Comparison of ENCODE assay signal across 1 cellular context in the genomic region with DNA sequence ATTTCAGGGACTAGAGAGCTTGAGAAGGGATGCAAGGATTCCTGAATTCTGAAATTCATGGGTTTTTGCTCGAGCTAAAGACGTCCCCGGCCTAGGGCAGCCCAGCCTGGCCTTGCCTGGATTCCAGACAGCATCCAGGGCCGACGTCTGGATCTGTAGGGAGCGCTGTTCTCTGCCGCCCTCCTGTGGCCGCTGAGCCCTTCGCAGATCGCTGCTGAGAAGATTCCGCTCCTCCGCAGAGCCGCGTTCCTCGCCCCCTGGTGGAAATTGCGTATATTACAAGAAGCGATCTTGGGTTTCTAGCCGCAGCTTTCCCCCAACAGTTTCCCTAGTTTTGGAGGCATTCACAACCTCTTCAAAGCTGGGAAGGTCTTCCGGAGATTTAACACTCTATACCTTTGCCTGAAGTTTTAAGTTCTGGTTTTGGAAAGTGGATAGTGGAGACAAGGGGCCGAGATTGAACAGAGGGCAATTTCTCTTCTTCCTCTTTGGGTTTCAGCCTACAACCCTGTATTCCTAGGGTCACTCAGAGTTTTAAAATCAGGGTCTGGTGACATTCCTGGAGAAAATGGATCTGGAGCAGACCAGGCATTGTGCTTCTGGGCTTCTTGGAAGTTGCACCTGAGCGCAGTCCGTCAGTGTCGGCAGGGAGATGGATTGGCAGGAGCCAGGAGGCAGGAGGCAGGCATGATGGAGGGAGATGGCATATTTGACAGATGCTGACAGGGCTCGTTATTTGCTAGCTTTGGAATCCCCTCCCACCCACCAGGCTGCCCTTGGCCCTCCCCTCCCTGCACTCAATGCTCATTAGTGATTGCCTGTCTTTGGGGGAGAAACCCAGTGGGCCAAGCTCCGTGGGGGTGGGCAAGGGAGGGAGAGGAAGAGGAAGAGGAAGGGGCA.
TF ChIP-seq lines count a peak whose summit lies in the region.

No MANE protein-coding gene starts in this region.

TF ChIP-seq in HEK293, 187 proteins besides CTCF, POLR2A, EP300 and RAD21 (continued from another document and continues in another):
- no peak for TF ChIP-seq ZNF23 (tag by site-specific recombination; IDR thresholded peaks at IDR 0.05; ENCODE audit: borderline replicate concordance)
- TF ChIP-seq ZNF777 (tag by site-specific recombination; IDR thresholded peaks at IDR 0.05; ENCODE audit: borderline replicate concordance), result no peak
- no peak for TF ChIP-seq ZNF404 (tag by site-specific recombination; IDR thresholded peaks at IDR 0.05)
- TF ChIP-seq, protein P1, sequence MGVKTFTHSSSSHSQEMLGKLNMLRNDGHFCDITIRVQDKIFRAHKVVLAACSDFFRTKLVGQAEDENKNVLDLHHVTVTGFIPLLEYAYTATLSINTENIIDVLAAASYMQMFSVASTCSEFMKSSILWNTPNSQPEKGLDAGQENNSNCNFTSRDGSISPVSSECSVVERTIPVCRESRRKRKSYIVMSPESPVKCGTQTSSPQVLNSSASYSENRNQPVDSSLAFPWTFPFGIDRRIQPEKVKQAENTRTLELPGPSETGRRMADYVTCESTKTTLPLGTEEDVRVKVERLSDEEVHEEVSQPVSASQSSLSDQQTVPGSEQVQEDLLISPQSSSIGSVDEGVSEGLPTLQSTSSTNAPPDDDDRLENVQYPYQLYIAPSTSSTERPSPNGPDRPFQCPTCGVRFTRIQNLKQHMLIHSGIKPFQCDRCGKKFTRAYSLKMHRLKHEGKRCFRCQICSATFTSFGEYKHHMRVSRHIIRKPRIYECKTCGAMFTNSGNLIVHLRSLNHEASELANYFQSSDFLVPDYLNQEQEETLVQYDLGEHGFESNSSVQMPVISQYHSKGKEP (tag by site-specific recombination; IDR thresholded peaks at IDR 0.05), result no peak
- no peak for TF ChIP-seq ZNF596 (tag by site-specific recombination; IDR thresholded peaks at IDR 0.05)
- TF ChIP-seq MYNN (tag by site-specific recombination; IDR thresholded peaks at IDR 0.05; ENCODE audit: borderline replicate concordance), result no peak
- TF ChIP-seq ZNF37A (tag by site-specific recombination; IDR thresholded peaks at IDR 0.05), result no peak
- TF ChIP-seq MZF1 (tag by site-specific recombination; IDR thresholded peaks at IDR 0.05; ENCODE audit: borderline replicate concordance), result no peak
- no peak for TF ChIP-seq ZNF341 (tag by site-specific recombination; IDR thresholded peaks at IDR 0.05; ENCODE audit: low read depth)
- no peak for TF ChIP-seq REPIN1 (tag by site-specific recombination; IDR thresholded peaks at IDR 0.05; ENCODE audit: low read depth)
- TF ChIP-seq OSR2 (tag by site-specific recombination; IDR thresholded peaks at IDR 0.05), result no peak
- TF ChIP-seq, protein P2, sequence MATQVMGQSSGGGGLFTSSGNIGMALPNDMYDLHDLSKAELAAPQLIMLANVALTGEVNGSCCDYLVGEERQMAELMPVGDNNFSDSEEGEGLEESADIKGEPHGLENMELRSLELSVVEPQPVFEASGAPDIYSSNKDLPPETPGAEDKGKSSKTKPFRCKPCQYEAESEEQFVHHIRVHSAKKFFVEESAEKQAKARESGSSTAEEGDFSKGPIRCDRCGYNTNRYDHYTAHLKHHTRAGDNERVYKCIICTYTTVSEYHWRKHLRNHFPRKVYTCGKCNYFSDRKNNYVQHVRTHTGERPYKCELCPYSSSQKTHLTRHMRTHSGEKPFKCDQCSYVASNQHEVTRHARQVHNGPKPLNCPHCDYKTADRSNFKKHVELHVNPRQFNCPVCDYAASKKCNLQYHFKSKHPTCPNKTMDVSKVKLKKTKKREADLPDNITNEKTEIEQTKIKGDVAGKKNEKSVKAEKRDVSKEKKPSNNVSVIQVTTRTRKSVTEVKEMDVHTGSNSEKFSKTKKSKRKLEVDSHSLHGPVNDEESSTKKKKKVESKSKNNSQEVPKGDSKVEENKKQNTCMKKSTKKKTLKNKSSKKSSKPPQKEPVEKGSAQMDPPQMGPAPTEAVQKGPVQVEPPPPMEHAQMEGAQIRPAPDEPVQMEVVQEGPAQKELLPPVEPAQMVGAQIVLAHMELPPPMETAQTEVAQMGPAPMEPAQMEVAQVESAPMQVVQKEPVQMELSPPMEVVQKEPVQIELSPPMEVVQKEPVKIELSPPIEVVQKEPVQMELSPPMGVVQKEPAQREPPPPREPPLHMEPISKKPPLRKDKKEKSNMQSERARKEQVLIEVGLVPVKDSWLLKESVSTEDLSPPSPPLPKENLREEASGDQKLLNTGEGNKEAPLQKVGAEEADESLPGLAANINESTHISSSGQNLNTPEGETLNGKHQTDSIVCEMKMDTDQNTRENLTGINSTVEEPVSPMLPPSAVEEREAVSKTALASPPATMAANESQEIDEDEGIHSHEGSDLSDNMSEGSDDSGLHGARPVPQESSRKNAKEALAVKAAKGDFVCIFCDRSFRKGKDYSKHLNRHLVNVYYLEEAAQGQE (tag by site-specific recombination; IDR thresholded peaks at IDR 0.05), result 0 out of 2 replicates have a peak, but pooled peaks have one; percentile 39
- TF ChIP-seq SETDB1 (IDR thresholded peaks at IDR 0.05; ENCODE audit: insufficient read length, low read length), result no peak
- TF ChIP-seq, protein P3, sequence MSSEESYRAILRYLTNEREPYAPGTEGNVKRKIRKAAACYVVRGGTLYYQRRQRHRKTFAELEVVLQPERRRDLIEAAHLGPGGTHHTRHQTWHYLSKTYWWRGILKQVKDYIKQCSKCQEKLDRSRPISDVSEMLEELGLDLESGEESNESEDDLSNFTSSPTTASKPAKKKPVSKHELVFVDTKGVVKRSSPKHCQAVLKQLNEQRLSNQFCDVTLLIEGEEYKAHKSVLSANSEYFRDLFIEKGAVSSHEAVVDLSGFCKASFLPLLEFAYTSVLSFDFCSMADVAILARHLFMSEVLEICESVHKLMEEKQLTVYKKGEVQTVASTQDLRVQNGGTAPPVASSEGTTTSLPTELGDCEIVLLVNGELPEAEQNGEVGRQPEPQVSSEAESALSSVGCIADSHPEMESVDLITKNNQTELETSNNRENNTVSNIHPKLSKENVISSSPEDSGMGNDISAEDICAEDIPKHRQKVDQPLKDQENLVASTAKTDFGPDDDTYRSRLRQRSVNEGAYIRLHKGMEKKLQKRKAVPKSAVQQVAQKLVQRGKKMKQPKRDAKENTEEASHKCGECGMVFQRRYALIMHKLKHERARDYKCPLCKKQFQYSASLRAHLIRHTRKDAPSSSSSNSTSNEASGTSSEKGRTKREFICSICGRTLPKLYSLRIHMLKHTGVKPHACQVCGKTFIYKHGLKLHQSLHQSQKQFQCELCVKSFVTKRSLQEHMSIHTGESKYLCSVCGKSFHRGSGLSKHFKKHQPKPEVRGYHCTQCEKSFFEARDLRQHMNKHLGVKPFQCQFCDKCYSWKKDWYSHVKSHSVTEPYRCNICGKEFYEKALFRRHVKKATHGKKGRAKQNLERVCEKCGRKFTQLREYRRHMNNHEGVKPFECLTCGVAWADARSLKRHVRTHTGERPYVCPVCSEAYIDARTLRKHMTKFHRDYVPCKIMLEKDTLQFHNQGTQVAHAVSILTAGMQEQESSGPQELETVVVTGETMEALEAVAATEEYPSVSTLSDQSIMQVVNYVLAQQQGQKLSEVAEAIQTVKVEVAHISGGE (tag by site-specific recombination; conservative IDR thresholded peaks at IDR 0.05; ENCODE audit: low read depth), result no peak
- TF ChIP-seq ZNF398 (tag by site-specific recombination; IDR thresholded peaks at IDR 0.05), result no peak
- TF ChIP-seq SP3 (tag by site-specific recombination; IDR thresholded peaks at IDR 0.05), result no peak
- no peak for TF ChIP-seq ZNF146 (tag by site-specific recombination; IDR thresholded peaks at IDR 0.05)
- TF ChIP-seq, protein P4, sequence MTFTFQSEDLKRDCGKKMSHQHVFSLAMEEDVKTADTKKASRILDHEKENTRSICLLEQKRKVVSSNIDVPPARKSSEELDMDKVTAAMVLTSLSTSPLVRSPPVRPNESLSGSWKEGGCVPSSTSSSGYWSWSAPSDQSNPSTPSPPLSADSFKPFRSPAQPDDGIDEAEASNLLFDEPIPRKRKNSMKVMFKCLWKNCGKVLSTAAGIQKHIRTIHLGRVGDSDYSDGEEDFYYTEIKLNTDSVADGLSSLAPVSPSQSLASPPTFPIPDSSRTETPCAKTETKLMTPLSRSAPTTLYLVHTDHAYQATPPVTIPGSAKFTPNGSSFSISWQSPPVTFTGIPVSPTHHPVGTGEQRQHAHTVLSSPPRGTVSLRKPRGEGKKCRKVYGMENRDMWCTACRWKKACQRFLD (tag by site-specific recombination; IDR thresholded peaks at IDR 0.05), result no peak
- TF ChIP-seq, protein P5, sequence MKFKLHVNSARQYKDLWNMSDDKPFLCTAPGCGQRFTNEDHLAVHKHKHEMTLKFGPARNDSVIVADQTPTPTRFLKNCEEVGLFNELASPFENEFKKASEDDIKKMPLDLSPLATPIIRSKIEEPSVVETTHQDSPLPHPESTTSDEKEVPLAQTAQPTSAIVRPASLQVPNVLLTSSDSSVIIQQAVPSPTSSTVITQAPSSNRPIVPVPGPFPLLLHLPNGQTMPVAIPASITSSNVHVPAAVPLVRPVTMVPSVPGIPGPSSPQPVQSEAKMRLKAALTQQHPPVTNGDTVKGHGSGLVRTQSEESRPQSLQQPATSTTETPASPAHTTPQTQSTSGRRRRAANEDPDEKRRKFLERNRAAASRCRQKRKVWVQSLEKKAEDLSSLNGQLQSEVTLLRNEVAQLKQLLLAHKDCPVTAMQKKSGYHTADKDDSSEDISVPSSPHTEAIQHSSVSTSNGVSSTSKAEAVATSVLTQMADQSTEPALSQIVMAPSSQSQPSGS (tag by site-specific recombination; IDR thresholded peaks at IDR 0.05; ENCODE audit: low read depth), result no peak
- peak; percentile 74; the same call in 1 of the 2 replicates for TF ChIP-seq ZEB2 (tag by site-specific recombination; IDR thresholded peaks at IDR 0.05)
- no peak for TF ChIP-seq WT1 (tag by site-specific recombination; IDR thresholded peaks at IDR 0.05)
- TF ChIP-seq ZNF571 (tag by site-specific recombination; IDR thresholded peaks at IDR 0.05), result no peak
- no peak for TF ChIP-seq ZNF529 (tag by site-specific recombination; IDR thresholded peaks at IDR 0.05; ENCODE audit: insufficient replicate concordance)
- TF ChIP-seq ZBTB48 (tag by site-specific recombination; IDR thresholded peaks at IDR 0.05), result no peak
- no peak for TF ChIP-seq ZNF221 (tag by site-specific recombination; IDR thresholded peaks at IDR 0.05; ENCODE audit: borderline replicate concordance)
- no peak for TF ChIP-seq KLF16 (tag by site-specific recombination; IDR thresholded peaks at IDR 0.05)
- TF ChIP-seq ZNF202 (tag by site-specific recombination; IDR thresholded peaks at IDR 0.05; ENCODE audit: borderline replicate concordance), result no peak
- no peak for TF ChIP-seq ZNF174 (tag by site-specific recombination; IDR thresholded peaks at IDR 0.05)
- no peak for TF ChIP-seq ZNF214 (tag by site-specific recombination; IDR thresholded peaks at IDR 0.05; ENCODE audit: borderline replicate concordance)
- no peak for TF ChIP-seq SCRT1 (tag by site-specific recombination; IDR thresholded peaks at IDR 0.05; ENCODE audit: borderline replicate concordance)
- TF ChIP-seq ZNF292 (tag by site-specific recombination; IDR thresholded peaks at IDR 0.05; ENCODE audit: borderline replicate concordance, low read depth), result no peak
- TF ChIP-seq ZNF629 (tag by site-specific recombination; IDR thresholded peaks at IDR 0.05), result peak; percentile 71
- TF ChIP-seq, protein P6, sequence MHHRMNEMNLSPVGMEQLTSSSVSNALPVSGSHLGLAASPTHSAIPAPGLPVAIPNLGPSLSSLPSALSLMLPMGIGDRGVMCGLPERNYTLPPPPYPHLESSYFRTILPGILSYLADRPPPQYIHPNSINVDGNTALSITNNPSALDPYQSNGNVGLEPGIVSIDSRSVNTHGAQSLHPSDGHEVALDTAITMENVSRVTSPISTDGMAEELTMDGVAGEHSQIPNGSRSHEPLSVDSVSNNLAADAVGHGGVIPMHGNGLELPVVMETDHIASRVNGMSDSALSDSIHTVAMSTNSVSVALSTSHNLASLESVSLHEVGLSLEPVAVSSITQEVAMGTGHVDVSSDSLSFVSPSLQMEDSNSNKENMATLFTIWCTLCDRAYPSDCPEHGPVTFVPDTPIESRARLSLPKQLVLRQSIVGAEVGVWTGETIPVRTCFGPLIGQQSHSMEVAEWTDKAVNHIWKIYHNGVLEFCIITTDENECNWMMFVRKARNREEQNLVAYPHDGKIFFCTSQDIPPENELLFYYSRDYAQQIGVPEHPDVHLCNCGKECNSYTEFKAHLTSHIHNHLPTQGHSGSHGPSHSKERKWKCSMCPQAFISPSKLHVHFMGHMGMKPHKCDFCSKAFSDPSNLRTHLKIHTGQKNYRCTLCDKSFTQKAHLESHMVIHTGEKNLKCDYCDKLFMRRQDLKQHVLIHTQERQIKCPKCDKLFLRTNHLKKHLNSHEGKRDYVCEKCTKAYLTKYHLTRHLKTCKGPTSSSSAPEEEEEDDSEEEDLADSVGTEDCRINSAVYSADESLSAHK (tag by site-specific recombination; IDR thresholded peaks at IDR 0.05), result no peak
- TF ChIP-seq ZNF692 (tag by site-specific recombination; IDR thresholded peaks at IDR 0.05), result peak; percentile 74
- TF ChIP-seq ZXDB (tag by site-specific recombination; IDR thresholded peaks at IDR 0.05), result no peak; the same call in 1 of the 2 replicates
- TF ChIP-seq ZNF19 (tag by site-specific recombination; IDR thresholded peaks at IDR 0.05; ENCODE audit: low read depth), result no peak
- TF ChIP-seq EGR2 (tag by site-specific recombination; IDR thresholded peaks at IDR 0.05; ENCODE audit: low read depth), result 0 out of 2 replicates have a peak, but pooled peaks have one; percentile 18
- TF ChIP-seq ZNF555 (tag by site-specific recombination; conservative IDR thresholded peaks at IDR 0.05), result no peak
- TF ChIP-seq, protein P7, sequence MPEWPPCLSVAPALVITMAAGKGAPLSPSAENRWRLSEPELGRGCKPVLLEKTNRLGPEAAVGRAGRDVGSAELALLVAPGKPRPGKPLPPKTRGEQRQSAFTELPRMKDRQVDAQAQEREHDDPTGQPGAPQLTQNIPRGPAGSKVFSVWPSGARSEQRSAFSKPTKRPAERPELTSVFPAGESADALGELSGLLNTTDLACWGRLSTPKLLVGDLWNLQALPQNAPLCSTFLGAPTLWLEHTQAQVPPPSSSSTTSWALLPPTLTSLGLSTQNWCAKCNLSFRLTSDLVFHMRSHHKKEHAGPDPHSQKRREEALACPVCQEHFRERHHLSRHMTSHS (tag by site-specific recombination; IDR thresholded peaks at IDR 0.05), result no peak
